ENCODE assay signal across 32 cellular contexts in the genomic region with DNA sequence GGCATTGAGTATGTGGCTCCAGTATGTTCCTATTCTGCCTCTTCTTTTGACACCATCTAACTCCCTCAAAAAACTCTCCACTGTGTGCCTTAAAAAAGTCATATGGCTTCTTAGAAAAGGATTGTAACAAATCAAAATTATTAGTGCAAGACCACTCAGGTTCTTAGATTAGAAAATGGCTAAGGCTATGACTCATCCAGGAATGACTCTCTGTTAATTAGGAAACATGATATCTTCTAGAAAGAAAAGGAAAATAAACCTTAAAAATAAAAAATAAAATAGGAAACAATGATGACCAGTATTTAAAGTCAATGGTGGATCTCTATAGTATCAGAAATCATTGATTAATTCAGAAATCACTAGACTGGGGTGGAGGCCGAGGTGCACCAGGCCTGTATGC. TPM values are rescaled to one million over a fixed set of nuclear protein-coding genes. Genes with fewer than 3 reads are reported as not detected.
A peak's percentile ranks its signal among the peaks of the same experiment; 100 is the strongest.
DNase-seq lines count a peak whose midpoint lies in the region; ATAC-seq, FAIRE-seq and TF ChIP-seq lines count a peak whose summit lies in the region.
"Had no signal": no experiment of that assay in that cellular context is flagged by ENCODE, and none has a peak within 500 bp of the region (broad histone marks: within the 10 kb centered on the region; RNA-seq: fewer than 3 reads in every experiment).

No MANE protein-coding gene starts in this region.

- no peaks in the 10 kb centered on the region for H3K27me3 ChIP-seq in endothelial cell of umbilical vein (ENCODE audit: control insufficient read depth in 2 of 2, insufficient read depth in 2 of 2, low read length in 2 of 2)
- H3K27me3 ChIP-seq in CD8-positive, alpha-beta memory T cell (ENCODE audit: insufficient read depth, low read length, poor library complexity, severe bottlenecking), result no peaks in the 10 kb centered on the region
- H3K27me3 ChIP-seq: BLaER1 treated with 17β-estradiol and CSF1 and Interleukin-3, amounts not matched to agents 10 nM and 100 nM; SJCRH30; stomach; tibial artery had no signal

- no peak overlapping the region for H3K27ac Mint-ChIP-seq in CD8-positive, alpha-beta memory T cell
- H3K27ac Mint-ChIP-seq: activated CD4-positive, alpha-beta memory T cell treated with anti-CD3 and anti-CD28 coated beads for 36 hours; natural killer cell treated with Interleukin-12 subunit alpha and Interleukin-12 subunit beta and Interleukin-15 and Interleukin-18, amount 100 ng/mL, for 72 hours had no signal

- BruUV-seq in endothelial cell of umbilical vein (replicated peaks; lab: Mats Ljungman, UMichigan), result no TSS peak

- peak overlapping the region; percentile 48; the same call in 1 of the 2 replicates for H3K27ac ChIP-seq in SK-N-MC
- H3K27ac ChIP-seq in endothelial cell of umbilical vein (ENCODE audit: insufficient read depth, low read depth, low read length), result no peak overlapping the region
- H3K27ac ChIP-seq in CD8-positive, alpha-beta memory T cell (ENCODE audit: low read depth, low read length), result no peak overlapping the region
- H3K27ac ChIP-seq: BLaER1 treated with 17β-estradiol and CSF1 and Interleukin-3, amounts not matched to agents 10 nM and 100 nM; SJCRH30; stomach; tibial artery had no signal

- no peak for FAIRE-seq in endothelial cell of umbilical vein (lab: Jason Lieb, UNC)
- FAIRE-seq: GM18507, HepG2, kidney had no signal

- dilution Hi-C loops in endothelial cell of umbilical vein (cut with MboI; ENCODE audit: extremely low pct_ligation_motif_present, low sequenced_read_pairs), result no loop called here

- H3K36me3 ChIP-seq in SK-N-MC (ENCODE audit: insufficient read depth, low read length) (peaks cover 7% of the 10 kb centered on the region), endothelial cell of umbilical vein (ENCODE audit: control insufficient read depth in 2 of 2, extremely low read depth in 1 of 2, insufficient read depth in 2 of 2, low read length in 2 of 2) (peaks cover 0 to under 1% of the 10 kb centered on the region in 2 experiments)
- no peaks in the 10 kb centered on the region for H3K36me3 ChIP-seq in CD8-positive, alpha-beta memory T cell (ENCODE audit: insufficient read depth, low read length)

- peaks cover 0 to 43% (median 8%) of the 10 kb centered on the region in 3 donors for H3K36me3 Mint-ChIP-seq in CD8-positive, alpha-beta memory T cell
- H3K36me3 Mint-ChIP-seq: natural killer cell treated with Interleukin-12 subunit alpha and Interleukin-12 subunit beta and Interleukin-15 and Interleukin-18, amount 100 ng/mL, for 72 hours had no signal

- no peak overlapping the region for H3K4me3 Mint-ChIP-seq in CD8-positive, alpha-beta memory T cell
- H3K4me3 Mint-ChIP-seq: activated CD4-positive, alpha-beta memory T cell treated with anti-CD3 and anti-CD28 coated beads for 36 hours; natural killer cell treated with Interleukin-12 subunit alpha and Interleukin-12 subunit beta and Interleukin-15 and Interleukin-18, amount 100 ng/mL, for 72 hours had no signal

- no peak for ATAC-seq in HG02870 (IDR thresholded peaks at IDR 0.05; ENCODE audit: unreplicated experiment)
- ATAC-seq: HepG2; natural killer cell treated with Interleukin-12 subunit alpha and Interleukin-12 subunit beta and Interleukin-15 and Interleukin-18, amount 100 ng/mL, for 72 hours; Panc1 had no signal

- CTCF ChIA-PET in endothelial cell of umbilical vein (lab: Charles Lee), result no interaction called here
- CTCF ChIA-PET in CD8-positive, alpha-beta memory T cell (lab: Charles Lee), result no interaction called here

- H3K9me3 ChIP-seq in SK-N-MC (ENCODE audit: low read depth, low read length), result no peaks in the 10 kb centered on the region
- H3K9me3 ChIP-seq in endothelial cell of umbilical vein (replicated peaks; ENCODE audit: control insufficient read depth, insufficient read depth, low read length), result no peaks in the 10 kb centered on the region
- no peaks in the 10 kb centered on the region for H3K9me3 ChIP-seq in CD8-positive, alpha-beta memory T cell (ENCODE audit: low read length)
- H3K9me3 ChIP-seq: BLaER1 treated with 17β-estradiol and CSF1 and Interleukin-3, amounts not matched to agents 10 nM and 100 nM; SJCRH30; stomach; tibial artery had no signal

- H3K9ac ChIP-seq in SK-N-MC (ENCODE audit: insufficient read length) (no peak overlapping the region), endothelial cell of umbilical vein (replicated peaks; ENCODE audit: extremely low read depth, insufficient read depth, low read length) (no peak overlapping the region)
- H3K9ac ChIP-seq: BLaER1 treated with 17β-estradiol and CSF1 and Interleukin-3, amounts not matched to agents 10 nM and 100 nM had no signal

- POLR2A ChIA-PET in endothelial cell of umbilical vein (lab: Charles Lee), result interaction anchor here (0.6 kb wide), 1 partner anchor 46 kb away, joined by 3 read pairs; no protein-coding TSS in a partner anchor
- POLR2A ChIA-PET in CD8-positive, alpha-beta memory T cell (lab: Charles Lee), result no interaction called here

- H3K27me3 Mint-ChIP-seq in CD8-positive, alpha-beta memory T cell, result no peaks in the 10 kb centered on the region
- H3K27me3 Mint-ChIP-seq: activated CD4-positive, alpha-beta memory T cell treated with anti-CD3 and anti-CD28 coated beads for 36 hours; natural killer cell treated with Interleukin-12 subunit alpha and Interleukin-12 subunit beta and Interleukin-15 and Interleukin-18, amount 100 ng/mL, for 72 hours had no signal

- no peaks in the 10 kb centered on the region for H3K9me3 Mint-ChIP-seq in CD8-positive, alpha-beta memory T cell
- H3K9me3 Mint-ChIP-seq: activated CD4-positive, alpha-beta memory T cell treated with anti-CD3 and anti-CD28 coated beads for 36 hours; natural killer cell treated with Interleukin-12 subunit alpha and Interleukin-12 subunit beta and Interleukin-15 and Interleukin-18, amount 100 ng/mL, for 72 hours had no signal

- H3K4me3 ChIP-seq in SK-N-MC, result no peak overlapping the region
- no peak overlapping the region for H3K4me3 ChIP-seq in endothelial cell of umbilical vein (replicated peaks in 1 of 3; ENCODE audit: insufficient read depth in 1 of 3, low read depth in 1 of 3, low read length in 3 of 3)
- H3K4me3 ChIP-seq in CD8-positive, alpha-beta memory T cell (ENCODE audit: low read length), result no peak overlapping the region
- H3K4me3 ChIP-seq: BLaER1 treated with 17β-estradiol and CSF1 and Interleukin-3, amounts not matched to agents 10 nM and 100 nM; SJCRH30; stomach; tibial artery had no signal

- H3K4me1 ChIP-seq in endothelial cell of umbilical vein (ENCODE audit: control insufficient read depth, extremely low read depth, insufficient read depth, low read length), result peaks cover 4% of the 10 kb centered on the region
- H3K4me1 ChIP-seq in CD8-positive, alpha-beta memory T cell (ENCODE audit: insufficient read depth, low read length), result no peaks in the 10 kb centered on the region
- H3K4me1 ChIP-seq: BLaER1 treated with 17β-estradiol and CSF1 and Interleukin-3, amounts not matched to agents 10 nM and 100 nM; stomach; tibial artery had no signal

- intact Hi-C loops in endothelial cell of umbilical vein (cut with micrococcal nuclease), result no loop called here

- no peak overlapping the region for H2AFZ ChIP-seq in endothelial cell of umbilical vein (ENCODE audit: low read depth, low read length)

- H3K4me2 ChIP-seq in endothelial cell of umbilical vein (ENCODE audit: insufficient read depth, low read length), result no peak overlapping the region
- H3K4me2 ChIP-seq: BLaER1 treated with 17β-estradiol and CSF1 and Interleukin-3, amounts not matched to agents 10 nM and 100 nM had no signal

- no peak for TF ChIP-seq CTCF in endothelial cell of umbilical vein (IDR thresholded peaks at IDR 0.05; ENCODE audit: extremely low read depth in 1 of 2, insufficient read depth in 1 of 2, low read depth in 1 of 2, low read length in 2 of 2)

- H3K9me1 ChIP-seq in endothelial cell of umbilical vein (replicated peaks; ENCODE audit: control insufficient read depth, extremely low read depth, insufficient read depth, low read length), result no peaks in the 10 kb centered on the region

- DNase-seq in ELR (ENCODE audit: low read depth), result peak; percentile 29
- no peak for DNase-seq in SK-N-MC (ENCODE audit: low read depth, low spot score)
- DNase-seq in endothelial cell of umbilical vein (ENCODE audit: low read depth, low spot score), result no peak
- DNase-seq in renal cortical epithelial cell (ENCODE audit: low read depth), result peak; percentile 46
- DNase-seq in NK-92 (lab: John Stamatoyannopoulos, UW; ENCODE audit: unreplicated experiment), result no peak
- no peak for DNase-seq in CD8-positive, alpha-beta memory T cell
- DNase-seq: activated CD4-positive, alpha-beta memory T cell treated with anti-CD3 and anti-CD28 coated beads for 36 hours; activated CD4-positive, CD25-positive, alpha-beta regulatory T cell treated with anti-CD3 and anti-CD28 coated beads, Interleukin-2, amount 50 U/mL, for 72 hours; activated CD8-positive, alpha-beta memory T cell treated with anti-CD3 and anti-CD28 coated beads, Interleukin-2, amount 50 U/mL, for 4 hours; activated naive CD4-positive, alpha-beta T cell treated with anti-CD3 and anti-CD28 coated beads, Interleukin-2, amount 50 U/mL, for 16 hours; anterior cingulate cortex; caudate nucleus; dermis blood vessel endothelial cell; DMS79; glutamatergic neuron; Kasumi-1; kidney; NCI-H1092; NCI-H187 treated with DMSO at 0.1 percent for 48 hours; NCI-H524 treated with DMSO at 0.1 percent for 48 hours; retina; SJCRH30; stimulated activated CD4-positive, alpha-beta T cell treated with anti-CD3 and anti-CD28 coated beads, Interleukin-2, amount 100 ng/mL, for 24 hours; stomach; T-helper 1 cell; tibial artery had no signal

- no peaks in the 10 kb centered on the region for H3K4me1 Mint-ChIP-seq in CD8-positive, alpha-beta memory T cell

- H3K79me2 ChIP-seq in endothelial cell of umbilical vein (ENCODE audit: control insufficient read depth, insufficient read depth, low read length), result no peaks in the 10 kb centered on the region

- TF ChIP-seq POLR2A in endothelial cell of umbilical vein (IDR thresholded peaks at IDR 0.05; ENCODE audit: low read depth, low read length), result no peak

- no peaks in the 10 kb centered on the region for H4K20me1 ChIP-seq in endothelial cell of umbilical vein (replicated peaks; ENCODE audit: control insufficient read depth, extremely low read depth, insufficient read depth, low read length)

RNA-seq across cellular contexts. Expression of a gene that starts 21.7 kb away (rescaled TPM):
- total RNA-seq in endothelial cell of umbilical vein (24.9 and 25.8 TPM in 2 replicates), renal cortical epithelial cell (27.4 and 31.8 TPM in 2 replicates)
- polyA plus RNA-seq in endothelial cell of umbilical vein, result 11.9 and 12.2 TPM in 2 replicates
- 18.8 and 19.0 TPM in 2 replicates for polyA plus RNA-seq in endothelial cell of umbilical vein (2011; cell fraction: cytosol; rRNA removed)
- 19.9 and 20.6 TPM in 2 replicates for polyA plus RNA-seq in endothelial cell of umbilical vein (2011; cell fraction: nucleus; rRNA removed)
- polyA plus RNA-seq in endothelial cell of umbilical vein (2012), result 14.5 and 21.1 TPM in 2 replicates
- polyA minus RNA-seq in endothelial cell of umbilical vein, result 13.0 and 13.6 TPM in 2 replicates
- 8.8 TPM for polyA minus RNA-seq in endothelial cell of umbilical vein (2011; cell fraction: cytosol; rRNA and poly(A)+ RNA removed)
- 6.2 and 9.7 TPM in 2 replicates for polyA minus RNA-seq in endothelial cell of umbilical vein (2011; cell fraction: nucleus; rRNA and poly(A)+ RNA removed)
- 10 to 100 TPM; 31.4 to 35.1 TPM for total RNA-seq in CD8-positive, alpha-beta memory T cell
- 17.6 TPM for polyA plus RNA-seq in CD8-positive, alpha-beta memory T cell

RNA-seq across cellular contexts. Expression of a gene that starts 59.0 kb away (rescaled TPM):
- total RNA-seq in endothelial cell of umbilical vein (249 and 250 TPM in 2 replicates), renal cortical epithelial cell (158 and 255 TPM in 2 replicates)
- 35.7 and 41.2 TPM in 2 replicates for polyA plus RNA-seq in endothelial cell of umbilical vein
- polyA plus RNA-seq in endothelial cell of umbilical vein (2011; cell fraction: cytosol; rRNA removed), result 130 and 143 TPM in 2 replicates
- polyA plus RNA-seq in endothelial cell of umbilical vein (2011; cell fraction: nucleus; rRNA removed), result 50.6 and 66.5 TPM in 2 replicates
- 230 and 281 TPM in 2 replicates for polyA plus RNA-seq in endothelial cell of umbilical vein (2012)
- polyA minus RNA-seq in endothelial cell of umbilical vein, result 53.3 and 92.3 TPM in 2 replicates
- polyA minus RNA-seq in endothelial cell of umbilical vein (2011; cell fraction: cytosol; rRNA and poly(A)+ RNA removed), result 49.1 TPM
- polyA minus RNA-seq in endothelial cell of umbilical vein (2011; cell fraction: nucleus; rRNA and poly(A)+ RNA removed), result 17.5 and 25.1 TPM in 2 replicates
- 100 to 1,000 TPM; 201 to 218 TPM for total RNA-seq in CD8-positive, alpha-beta memory T cell
- 176 TPM for polyA plus RNA-seq in CD8-positive, alpha-beta memory T cell

RNA-seq across cellular contexts. Expression of a gene that starts 59.5 kb away (rescaled TPM):
- total RNA-seq in endothelial cell of umbilical vein (21.2 TPM in 2 replicates), renal cortical epithelial cell (3.5 and 14.7 TPM in 2 replicates)
- polyA plus RNA-seq in endothelial cell of umbilical vein, result 12.3 and 14.6 TPM in 2 replicates
- 7.4 and 9.0 TPM in 2 replicates for polyA plus RNA-seq in endothelial cell of umbilical vein (2011; cell fraction: cytosol; rRNA removed)
- polyA plus RNA-seq in endothelial cell of umbilical vein (2011; cell fraction: nucleus; rRNA removed), result 16.6 and 20.9 TPM in 2 replicates
- polyA plus RNA-seq in endothelial cell of umbilical vein (2012), result 3.9 and 5.1 TPM in 2 replicates
- 33.6 and 44.3 TPM in 2 replicates for polyA minus RNA-seq in endothelial cell of umbilical vein
- polyA minus RNA-seq in endothelial cell of umbilical vein (2011; cell fraction: cytosol; rRNA and poly(A)+ RNA removed), result 6.2 TPM
- polyA minus RNA-seq in endothelial cell of umbilical vein (2011; cell fraction: nucleus; rRNA and poly(A)+ RNA removed), result 19.3 and 26.4 TPM in 2 replicates
- total RNA-seq in CD8-positive, alpha-beta memory T cell, result 10 to 100 TPM; 18.7 to 19.6 TPM
- 9.1 TPM for polyA plus RNA-seq in CD8-positive, alpha-beta memory T cell

Comparison
In these comparisons a context has a peak if more than half of its experiments do, and no peak if none do; other contexts are left out.
1. DNase-seq: peak in ELR (single experiment) and renal cortical epithelial cell (single experiment); none in SK-N-MC (single experiment), endothelial cell of umbilical vein (single experiment), NK-92 (single experiment) and CD8-positive, alpha-beta memory T cell (0 of 5).